In genomic region chr7:22082553-22082885, GRCh38 we compare ENCODE assay signal across 8 cellular contexts.
DNase-seq lines count a peak whose midpoint lies in the region; ATAC-seq, FAIRE-seq and TF ChIP-seq lines count a peak whose summit lies in the region.

No MANE protein-coding gene starts in this region.

- FAIRE-seq in GM12891 (lab: Jason Lieb, UNC): no peak

- no peak for DNase-seq in GM12865 (ENCODE audit: low read depth)
- no peak for DNase-seq in ascending aorta (ENCODE audit: low spot score in 2 of 2)
- DNase-seq in left colon: no peak
- no peak for DNase-seq in GF-D8 (lab: John Stamatoyannopoulos, UW)
- no peak for DNase-seq in GM12891 (ENCODE audit: insufficient read length, low spot score)

- TF ChIP-seq CTCF in GM12865 (IDR thresholded peaks at IDR 0.05; ENCODE audit: insufficient read depth, low read depth, low read length, missing control alignments) (no peak), ascending aorta (IDR thresholded peaks at IDR 0.05) (no peak)

- no peaks in the 10 kb centered on the region for H3K27me3 ChIP-seq in ascending aorta
- H3K27me3 ChIP-seq in thymus (ENCODE audit: control insufficient read depth, insufficient read depth): no peaks in the 10 kb centered on the region

- no peak for TF ChIP-seq POLR2A in GM12891 (IDR thresholded peaks at IDR 0.05; ENCODE audit: low read depth, low read length)

- H3K9me3 ChIP-seq in ascending aorta: no peaks in the 10 kb centered on the region
- H3K9me3 ChIP-seq in thymus (ENCODE audit: control insufficient read depth): no peaks in the 10 kb centered on the region

- intact Hi-C loops in ascending aorta (cut with DNase I): no loop called here
- intact Hi-C loops in left colon (cut with DNase I, micrococcal nuclease): no loop called here

- H3K27ac ChIP-seq in ascending aorta (peak overlapping the region; percentile 74 to 81), thymus (ENCODE audit: low read depth) (no peak overlapping the region)

- H3K4me3 ChIP-seq in GM12865 (ENCODE audit: low read depth, low read length) (peak overlapping the region; percentile 75), ascending aorta (peak overlapping the region; percentile 65 to 68), thymus (ENCODE audit: low read length) (peak overlapping the region; percentile 59)

- H3K36me3 ChIP-seq in ascending aorta: no peaks in the 10 kb centered on the region
- no peaks in the 10 kb centered on the region for H3K36me3 ChIP-seq in thymus (ENCODE audit: control insufficient read depth, insufficient read depth)

- H3K4me1 ChIP-seq in ascending aorta (peaks cover 0 to 3% of the 10 kb centered on the region in 2 donors), thymus (ENCODE audit: control insufficient read depth, insufficient read depth, low read length) (peaks cover 4% of the 10 kb centered on the region)

- 11% methylated on average over 10 of the region's 10 CpGs for WGBS in thymus

- ATAC-seq in HG02981 (IDR thresholded peaks at IDR 0.05; ENCODE audit: unreplicated experiment): peak; percentile 5
- peak; percentile 33 for ATAC-seq in left colon
- ATAC-seq in HG03139 (IDR thresholded peaks at IDR 0.05; ENCODE audit: unreplicated experiment): no peak

TF ChIP-seq in GM12891, 5 proteins besides CTCF, POLR2A, EP300 and RAD21:
- TF ChIP-seq TAF1 (IDR thresholded peaks at IDR 0.05; ENCODE audit: low read depth, low read length) (no peak), PAX5 (IDR thresholded peaks at IDR 0.05; ENCODE audit: insufficient read depth, low read length, severe bottlenecking) (no peak), POLR2AphosphoS5 (IDR thresholded peaks at IDR 0.05; ENCODE audit: low read depth, low read length) (no peak), POU2F2 (IDR thresholded peaks at IDR 0.05; ENCODE audit: low read depth, low read length) (no peak), SPI1 (IDR thresholded peaks at IDR 0.05; ENCODE audit: low read depth, low read length) (no peak)
TF ChIP-seq in GM12891: peak in this region for 0.
